In genomic region chr21:37463083-37463780, GRCh38 we compare ENCODE assay signal across 8 cellular contexts.
A peak's percentile ranks its signal among the peaks of the same experiment; 100 is the strongest.
DNase-seq lines count a peak whose midpoint lies in the region; ATAC-seq and TF ChIP-seq lines count a peak whose summit lies in the region.

No MANE protein-coding gene starts in this region.

- peak in 2 of 3 donors; percentile 51 to 63 for DNase-seq in CD4-positive, CD25-positive, alpha-beta regulatory T cell
- peak; percentile 24 for DNase-seq in GM20000 (ENCODE audit: low spot score)
- DNase-seq in NCI-H774 (lab: John Stamatoyannopoulos, UW) = peak; percentile 45
- DNase-seq in left colon = no peak
- no peak for DNase-seq in type B pancreatic cell (ENCODE audit: extremely low spot score, unreplicated experiment)

- peak overlapping the region; percentile 75 to 82 (median 79) for H3K27ac Mint-ChIP-seq in CD4-positive, CD25-positive, alpha-beta regulatory T cell
- H3K27ac Mint-ChIP-seq in brain (peak overlapping the region in 4 of 5 experiments; percentile 56 to 88 (median 70)), type B pancreatic cell (peak overlapping the region; percentile 79)

- H3K27me3 ChIP-seq in CD4-positive, CD25-positive, alpha-beta regulatory T cell (ENCODE audit: control insufficient read depth, insufficient read depth, low read length) = no peaks in the 10 kb centered on the region

- intact Hi-C loops in left colon (cut with DNase I, micrococcal nuclease) = no loop called here

- TF ChIP-seq CTCF in GM20000 (IDR thresholded peaks at IDR 0.05; ENCODE audit: extremely low read depth, missing control alignments) (peak; percentile 36), brain (conservative IDR thresholded peaks at IDR 0.05) (peak; percentile 34 to 70), type B pancreatic cell (conservative IDR thresholded peaks at IDR 0.05) (peak; percentile 76)

- H3K36me3 Mint-ChIP-seq in CD4-positive, CD25-positive, alpha-beta regulatory T cell = peaks cover 6% of the 10 kb centered on the region
- peaks cover 24% of the 10 kb centered on the region for H3K36me3 Mint-ChIP-seq in brain
- H3K36me3 Mint-ChIP-seq in type B pancreatic cell = peaks cover 14% of the 10 kb centered on the region

- H3K36me3 ChIP-seq in CD4-positive, CD25-positive, alpha-beta regulatory T cell (ENCODE audit: control insufficient read depth, insufficient read depth, low read length) = no peaks in the 10 kb centered on the region

- peak overlapping the region; percentile 70 for H3K27ac ChIP-seq in CD4-positive, CD25-positive, alpha-beta regulatory T cell (ENCODE audit: insufficient read depth, low read length, poor library complexity, severe bottlenecking)

- ATAC-seq in CD4-positive, CD25-positive, alpha-beta regulatory T cell (ENCODE audit: low read depth in 2 of 2) = peak; percentile 46 to 61
- peak; percentile 74 for ATAC-seq in left colon
- no peak for ATAC-seq in GM18517 (IDR thresholded peaks at IDR 0.05; ENCODE audit: unreplicated experiment)
- ATAC-seq in GM21447 (IDR thresholded peaks at IDR 0.05; ENCODE audit: unreplicated experiment) = no peak

- no peaks in the 10 kb centered on the region for H3K9me3 Mint-ChIP-seq in CD4-positive, CD25-positive, alpha-beta regulatory T cell
- H3K9me3 Mint-ChIP-seq in brain = peaks cover 0 to 3% (median 0%) of the 10 kb centered on the region in 5 experiments
- H3K9me3 Mint-ChIP-seq in type B pancreatic cell = no peaks in the 10 kb centered on the region

- H3K4me3 Mint-ChIP-seq in CD4-positive, CD25-positive, alpha-beta regulatory T cell = peak overlapping the region; percentile 49 to 63 (median 58)
- H3K4me3 Mint-ChIP-seq in brain (peak overlapping the region in 3 of 5 experiments; percentile 16 to 67 (median 18)), type B pancreatic cell (no peak overlapping the region)

- peak overlapping the region; percentile 51 for H3K4me3 ChIP-seq in CD4-positive, CD25-positive, alpha-beta regulatory T cell (ENCODE audit: low read depth, low read length)

- no peaks in the 10 kb centered on the region for H3K9me3 ChIP-seq in CD4-positive, CD25-positive, alpha-beta regulatory T cell (ENCODE audit: control insufficient read depth in 2 of 2, low read length in 2 of 2)

- peaks cover 49% of the 10 kb centered on the region for H3K4me1 ChIP-seq in CD4-positive, CD25-positive, alpha-beta regulatory T cell (ENCODE audit: control insufficient read depth, insufficient read depth, low read length, poor library complexity, severe bottlenecking)

- H3K27me3 Mint-ChIP-seq in CD4-positive, CD25-positive, alpha-beta regulatory T cell = no peaks in the 10 kb centered on the region
- H3K27me3 Mint-ChIP-seq in brain = peaks cover 4% of the 10 kb centered on the region
- no peaks in the 10 kb centered on the region for H3K27me3 Mint-ChIP-seq in type B pancreatic cell

- peaks cover 39 to 89% (median 68%) of the 10 kb centered on the region in 4 donors for H3K4me1 Mint-ChIP-seq in CD4-positive, CD25-positive, alpha-beta regulatory T cell
- H3K4me1 Mint-ChIP-seq in brain (peaks cover 66% of the 10 kb centered on the region), type B pancreatic cell (ENCODE audit: unreplicated experiment) (peaks cover 47% of the 10 kb centered on the region)

Comparison
In these comparisons a context has a peak if more than half of its experiments do, and no peak if none do; other contexts are left out.
1. ATAC-seq: peak in CD4-positive, CD25-positive, alpha-beta regulatory T cell (2 of 2) and left colon (single experiment); none in GM18517 (single experiment) and GM21447 (single experiment).
2. DNase-seq: peak in CD4-positive, CD25-positive, alpha-beta regulatory T cell (2 of 3), GM20000 (single experiment) and NCI-H774 (single experiment); none in left colon (0 of 2) and type B pancreatic cell (single experiment).
3. Peak in every context shown above with its lines, with median percentiles within 50 percentile points of each other: H3K27ac Mint-ChIP-seq and CTCF ChIP-seq.